ENCODE assay signal across 29 cellular contexts in genomic region chr2:7574385-7574784, GRCh38.
"Had no signal": no experiment of that assay in that cellular context is flagged by ENCODE, and none has a peak within 500 bp of the region (broad histone marks: within the 10 kb centered on the region; RNA-seq: fewer than 3 reads in every experiment).

No MANE protein-coding gene starts in this region.

- H3K36me3 ChIP-seq: ovary, right lobe of liver, sigmoid colon, stomach, thoracic aorta, thyroid gland, tibial nerve, upper lobe of left lung, vagina had no signal

- H3K4me1 ChIP-seq: parathyroid adenoma, psoas muscle, right lobe of liver, sigmoid colon, stomach, thyroid gland, upper lobe of left lung, vagina had no signal

- H3K79me2 ChIP-seq: parathyroid adenoma had no signal

- H2AFZ ChIP-seq: parathyroid adenoma had no signal

- H3K36me3 Mint-ChIP-seq: stimulated activated effector memory CD8-positive, alpha-beta T cell treated with anti-CD3 and anti-CD28 coated beads, Interleukin-12 subunit alpha, Interleukin-12 subunit beta, amount 100 ng/mL, for 72 hours had no signal

- H3K27ac Mint-ChIP-seq: natural killer cell; nephron; progenitor cell of endocrine pancreas; stimulated activated effector memory CD8-positive, alpha-beta T cell treated with anti-CD3 and anti-CD28 coated beads, Interleukin-12 subunit alpha, Interleukin-12 subunit beta, amount 100 ng/mL, for 72 hours; stimulated activated naive B cell treated with anti-CD40 and anti-IgM and Interleukin-4, amounts not matched to agents 10 μg/mL and 1 μg/mL and 100 μg/mL, for 72 hours; stimulated activated naive CD8-positive, alpha-beta T cell treated with anti-CD3 and anti-CD28 coated beads, Interleukin-15, Interleukin-2, amounts not matched to agents 100 ng/mL and 50 ng/mL, for 24 hours had no signal

- H3K4me1 Mint-ChIP-seq: natural killer cell; nephron; stimulated activated naive B cell treated with anti-CD40 and anti-IgM and Interleukin-4, amounts not matched to agents 10 μg/mL and 1 μg/mL and 100 μg/mL, for 72 hours had no signal

- FAIRE-seq: small intestine, urothelium cell line had no signal

- H3K4me3 ChIP-seq: ovary, psoas muscle, right lobe of liver, sigmoid colon, stomach, thoracic aorta, thyroid gland, tibial nerve, upper lobe of left lung, vagina had no signal

- H3K9me3 ChIP-seq: psoas muscle, right lobe of liver, thyroid gland, vagina had no signal

- DNase-seq: naive thymus-derived CD4-positive, alpha-beta T cell; natural killer cell; occipital lobe; ovary; posterior cingulate gyrus; psoas muscle; right cardiac atrium; right lobe of liver; sigmoid colon; small intestine; stimulated activated CD4-positive, alpha-beta T cell treated with anti-CD3 and anti-CD28 coated beads, Interleukin-15, amount 100 ng/mL, for 24 hours; stimulated activated CD4-positive, alpha-beta T cell treated with anti-CD3 and anti-CD28 coated beads, Interleukin-2, amount 100 ng/mL, for 24 hours; stimulated activated CD4-positive, alpha-beta T cell treated with anti-CD3 and anti-CD28 coated beads, Interleukin-2, amount 100 ng/mL, for 48 hours; stimulated activated CD4-positive, alpha-beta T cell treated with anti-CD3 and anti-CD28 coated beads, Interleukin-4, amount 100 ng/mL, for 24 hours; stimulated activated naive B cell treated with anti-CD40 and anti-IgM and Interleukin-4, amounts not matched to agents 10 μg/mL and 1 μg/mL and 100 μg/mL, for 72 hours; stimulated activated naive CD4-positive, alpha-beta T cell treated with Interleukin-2 at 50 U/mL for 16 hours; stomach; thyroid gland; trophoblast cell; upper lobe of left lung had no signal

- H3K27me3 ChIP-seq: ovary, right lobe of liver, sigmoid colon, stomach, thyroid gland, tibial nerve, upper lobe of left lung, vagina had no signal

- H3K27ac ChIP-seq: ovary, parathyroid adenoma, psoas muscle, right lobe of liver, sigmoid colon, stomach, thoracic aorta, thyroid gland, upper lobe of left lung, vagina had no signal

- H3K4me3 Mint-ChIP-seq: naive thymus-derived CD4-positive, alpha-beta T cell; natural killer cell; nephron; stimulated activated effector memory CD8-positive, alpha-beta T cell treated with anti-CD3 and anti-CD28 coated beads, Interleukin-12 subunit alpha, Interleukin-12 subunit beta, amount 100 ng/mL, for 72 hours; stimulated activated naive B cell treated with anti-CD40 and anti-IgM and Interleukin-4, amounts not matched to agents 10 μg/mL and 1 μg/mL and 100 μg/mL, for 72 hours; stimulated activated naive CD8-positive, alpha-beta T cell treated with anti-CD3 and anti-CD28 coated beads, Interleukin-15, Interleukin-2, amounts not matched to agents 100 ng/mL and 50 ng/mL, for 24 hours had no signal

- H3K27me3 Mint-ChIP-seq: naive thymus-derived CD4-positive, alpha-beta T cell; stimulated activated naive CD8-positive, alpha-beta T cell treated with anti-CD3 and anti-CD28 coated beads, Interleukin-15, Interleukin-2, amounts not matched to agents 100 ng/mL and 50 ng/mL, for 24 hours had no signal

- H3K9ac ChIP-seq: parathyroid adenoma had no signal
